20 cellular contexts compared by ENCODE assay signal in genomic region chr12:34347367-34347766, GRCh38.
A peak's percentile ranks its signal among the peaks of the same experiment; 100 is the strongest.
DNase-seq lines count a peak whose midpoint lies in the region; ATAC-seq and TF ChIP-seq lines count a peak whose summit lies in the region.
"Had no signal": no experiment of that assay in that cellular context is flagged by ENCODE, and none has a peak within 500 bp of the region (broad histone marks: within the 10 kb centered on the region; RNA-seq: fewer than 3 reads in every experiment).

No MANE protein-coding gene starts in this region.

- H3K4me3 ChIP-seq in HEK293 (ENCODE audit: low read depth, low read length) (no peak overlapping the region), WERI-Rb-1 (ENCODE audit: low read depth, low read length) (no peak overlapping the region)
- H3K4me3 ChIP-seq: coronary artery, HAP-1, upper lobe of left lung had no signal

- TF ChIP-seq CTCF in HEK293 (tag by site-specific recombination; IDR thresholded peaks at IDR 0.05) = peak; percentile 65
- TF ChIP-seq CTCF in WERI-Rb-1 (IDR thresholded peaks at IDR 0.05; ENCODE audit: low read depth, low read length) = peak; percentile 30; the same call in 1 of the 2 replicates

- no peaks in the 10 kb centered on the region for H3K4me1 ChIP-seq in HEK293 (ENCODE audit: control insufficient read depth, insufficient read depth, low read length)
- H3K4me1 ChIP-seq: HAP-1, upper lobe of left lung had no signal

- CTCF ChIA-PET in HEK293 (lab: Yijun Ruan, JAX) = no interaction called here

- peak; percentile 50 for DNase-seq in DMS53 (lab: John Stamatoyannopoulos, UW)
- no peak for DNase-seq in DMS53 treated with DMSO at 0.1 percent for 48 hours (lab: John Stamatoyannopoulos, UW; ENCODE audit: unreplicated experiment)
- DNase-seq in NCI-H748 treated with DMSO at 0.1 percent for 48 hours (lab: John Stamatoyannopoulos, UW) = peak; percentile 35
- DNase-seq in WERI-Rb-1 = peak; percentile 19
- no peak for DNase-seq in kidney glomerular epithelial cell (lab: John Stamatoyannopoulos, UW)
- no peak for DNase-seq in NCI-H2081 treated with DMSO at 0.1 percent for 48 hours (lab: John Stamatoyannopoulos, UW)
- DNase-seq: activated effector memory CD4-positive, alpha-beta T cell treated with anti-CD3 and anti-CD28 coated beads, Interleukin-2, amount 50 U/mL, for 16 hours; CD8-positive, alpha-beta memory T cell; erythroblast; kidney; NCI-H2227 treated with DMSO at 0.1 percent for 48 hours; occipital lobe; stimulated activated CD4-positive, alpha-beta T cell treated with anti-CD3 and anti-CD28 coated beads, Interleukin-4, amount 100 ng/mL, for 4 hours; T1000; upper lobe of left lung had no signal

- POLR2A ChIA-PET in HEK293 (lab: Yijun Ruan, JAX) = no interaction called here

- peaks cover 79% of the 10 kb centered on the region for H3K27me3 ChIP-seq in WERI-Rb-1 (ENCODE audit: insufficient read depth, low read depth, severe bottlenecking)
- H3K27me3 ChIP-seq: upper lobe of left lung had no signal

- H3K9me3 ChIP-seq in HEK293 (ENCODE audit: control insufficient read depth, insufficient read depth, low read depth, low read length) (no peaks in the 10 kb centered on the region), WERI-Rb-1 (ENCODE audit: severe bottlenecking) (no peaks in the 10 kb centered on the region)
- H3K9me3 ChIP-seq: HAP-1 had no signal

- H3K27ac ChIP-seq in HEK293 (ENCODE audit: extremely low read depth, low read depth, low read length) (no peak overlapping the region), WERI-Rb-1 (no peak overlapping the region)
- H3K27ac ChIP-seq: coronary artery, upper lobe of left lung had no signal

- no peak for ATAC-seq in HG02798 (IDR thresholded peaks at IDR 0.05; ENCODE audit: poor library complexity, unreplicated experiment)
- ATAC-seq: stimulated activated effector memory CD8-positive, alpha-beta T cell treated with anti-CD3 and anti-CD28 coated beads, Interleukin-12 subunit alpha, Interleukin-12 subunit beta, amount 100 ng/mL, for 72 hours had no signal

- H3K36me3 ChIP-seq in HEK293 (ENCODE audit: control insufficient read depth in 2 of 2, insufficient read depth in 1 of 2, low read length in 2 of 2) (no peaks in the 10 kb centered on the region), WERI-Rb-1 (no peaks in the 10 kb centered on the region)
- H3K36me3 ChIP-seq: HAP-1, upper lobe of left lung had no signal

TF ChIP-seq in HEK293, 187 proteins besides CTCF, POLR2A, EP300 and RAD21 (continues in another document):
- TF ChIP-seq KLF8 (tag by site-specific recombination; IDR thresholded peaks at IDR 0.05) = peak; percentile 75
- 0 out of 2 replicates have a peak, but pooled peaks have one; percentile 14 for TF ChIP-seq ZBTB17 (tag by site-specific recombination; IDR thresholded peaks at IDR 0.05)
- peak; percentile 71; the same call in 1 of the 2 replicates for TF ChIP-seq KLF9 (tag by site-specific recombination; IDR thresholded peaks at IDR 0.05; ENCODE audit: low read depth)
- TF ChIP-seq KLF7 (tag by site-specific recombination; IDR thresholded peaks at IDR 0.05; ENCODE audit: borderline replicate concordance) = peak; percentile 80
- TF ChIP-seq OSR2 (tag by site-specific recombination; IDR thresholded peaks at IDR 0.05) = no peak
- TF ChIP-seq BCL11A (tag by site-specific recombination; IDR thresholded peaks at IDR 0.05; ENCODE audit: low read depth) = peak; percentile 54; the same call in 1 of the 2 replicates
- TF ChIP-seq ZSCAN30 (tag by site-specific recombination; IDR thresholded peaks at IDR 0.05) = no peak
- TF ChIP-seq ZBTB10 (tag by site-specific recombination; IDR thresholded peaks at IDR 0.05) = peak; percentile 77; the same call in 1 of the 2 replicates
- TF ChIP-seq GLIS1 (tag by site-specific recombination; IDR thresholded peaks at IDR 0.05) = peak; percentile 60
- peak; percentile 76; the same call in 1 of the 2 replicates for TF ChIP-seq ZNF610 (tag by site-specific recombination; IDR thresholded peaks at IDR 0.05; ENCODE audit: borderline replicate concordance)
- 0 out of 2 replicates have a peak, but pooled peaks have one; percentile 23 for TF ChIP-seq ZNF2 (tag by site-specific recombination; IDR thresholded peaks at IDR 0.05)
- peak; percentile 60 for TF ChIP-seq ZBTB48 (tag by site-specific recombination; IDR thresholded peaks at IDR 0.05)
- TF ChIP-seq KLF17 (tag by site-specific recombination; IDR thresholded peaks at IDR 0.05) = 0 out of 2 replicates have a peak, but pooled peaks have one; percentile 27
- TF ChIP-seq ZBTB26 (tag by site-specific recombination; optimal IDR thresholded peaks at IDR 0.05) = peak; percentile 18
- no peak for TF ChIP-seq ZNF837 (tag by site-specific recombination; IDR thresholded peaks at IDR 0.05)
- no peak for TF ChIP-seq ZNF513 (tag by site-specific recombination; IDR thresholded peaks at IDR 0.05)
- TF ChIP-seq GLIS2 (tag by site-specific recombination; IDR thresholded peaks at IDR 0.05) = peak; percentile 61; the same call in 1 of the 2 replicates
- TF ChIP-seq KLF1 (tag by site-specific recombination; IDR thresholded peaks at IDR 0.05) = peak; percentile 87
- peak; percentile 71 for TF ChIP-seq ZIC2 (tag by site-specific recombination; IDR thresholded peaks at IDR 0.05)
- TF ChIP-seq ZNF585B (tag by site-specific recombination; IDR thresholded peaks at IDR 0.05) = no peak

Comparison
In these comparisons a context has a peak if more than half of its experiments do, and no peak if none do; other contexts are left out.
1. DNase-seq: peak in DMS53 (single experiment), NCI-H748 treated with DMSO at 0.1 percent for 48 hours (single experiment) and WERI-Rb-1 (single experiment); none in DMS53 treated with DMSO at 0.1 percent for 48 hours (single experiment), kidney glomerular epithelial cell (single experiment) and NCI-H2081 treated with DMSO at 0.1 percent for 48 hours (single experiment).